Comparison of ENCODE assay signal across 10 cellular contexts in the genomic region with DNA sequence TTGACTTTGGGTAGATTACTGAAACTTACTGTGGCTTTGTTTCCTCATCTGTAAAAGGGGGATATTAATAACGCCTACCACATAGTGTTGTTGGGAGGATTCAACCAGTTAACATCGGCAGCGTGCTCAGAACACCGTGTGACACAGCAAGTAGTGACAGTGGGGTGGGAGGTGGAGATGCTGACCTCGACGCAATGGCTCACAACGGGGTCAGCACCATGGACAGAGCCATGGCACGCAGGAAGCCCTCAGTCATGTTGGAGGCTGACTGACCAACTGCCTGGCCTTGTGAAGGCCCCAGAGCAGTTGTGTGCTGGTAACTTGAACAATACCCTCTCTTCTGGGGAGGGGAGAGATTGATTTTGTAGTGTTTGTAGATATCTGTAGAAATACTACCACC.
DNase-seq lines count a peak whose midpoint lies in the region; ATAC-seq and TF ChIP-seq lines count a peak whose summit lies in the region.
"Had no signal": no experiment of that assay in that cellular context is flagged by ENCODE, and none has a peak within 500 bp of the region (broad histone marks: within the 10 kb centered on the region; RNA-seq: fewer than 3 reads in every experiment).

No MANE protein-coding gene starts in this region.

- H3K4me1 ChIP-seq in HEK293 (ENCODE audit: control insufficient read depth, insufficient read depth, low read length): no peaks in the 10 kb centered on the region

- TF ChIP-seq CTCF in HEK293 (tag by site-specific recombination; IDR thresholded peaks at IDR 0.05): no peak

- DNase-seq in CD1c-positive myeloid dendritic cell (ENCODE audit: extremely low spot score) (peak; percentile 8), iPS-NIHi11 (ENCODE audit: low spot score) (peak; percentile 85), SKM-1 treated with dmso at 0.1 percent for 144 hours (lab: John Stamatoyannopoulos, UW; ENCODE audit: unreplicated experiment) (no peak), SIG-M5 treated with dmso at 0.1 percent for 504 hours (lab: John Stamatoyannopoulos, UW; ENCODE audit: unreplicated experiment) (no peak)
- peak; percentile 26 to 34 for DNase-seq in activated CD4-positive, alpha-beta T cell treated with anti-CD3 and anti-CD28 coated beads, Interleukin-2, amount 50 U/mL, for 48 hours
- DNase-seq: NCI-H187 treated with DMSO at 0.1 percent for 48 hours had no signal

- CTCF ChIA-PET in HEK293 (lab: Yijun Ruan, JAX): interaction anchor here (1.5 kb wide), 1 partner anchor 112 kb away, joined by 4 read pairs; no protein-coding TSS in a partner anchor

- H3K27ac ChIP-seq in HEK293 (ENCODE audit: extremely low read depth, low read depth, low read length): no peak overlapping the region

- H3K36me3 ChIP-seq in HEK293 (ENCODE audit: control insufficient read depth in 2 of 2, insufficient read depth in 1 of 2, low read length in 2 of 2): no peaks in the 10 kb centered on the region

- H3K9me3 ChIP-seq in HEK293 (ENCODE audit: control insufficient read depth, insufficient read depth, low read depth, low read length): no peaks in the 10 kb centered on the region

- H3K4me3 ChIP-seq in HEK293 (ENCODE audit: low read depth, low read length): no peak overlapping the region

- ATAC-seq in GM18519 (IDR thresholded peaks at IDR 0.05; ENCODE audit: low FRiP score, unreplicated experiment): no peak
- ATAC-seq in HG03108 (IDR thresholded peaks at IDR 0.05; ENCODE audit: unreplicated experiment): no peak
- ATAC-seq: natural killer cell treated with Interleukin-12 subunit alpha and Interleukin-12 subunit beta and Interleukin-15 and Interleukin-18, amount 100 ng/mL, for 72 hours had no signal

- POLR2A ChIA-PET in HEK293 (lab: Yijun Ruan, JAX): no interaction called here

TF ChIP-seq in HEK293, 187 proteins besides CTCF, POLR2A, EP300 and RAD21:
- TF ChIP-seq, protein P1, sequence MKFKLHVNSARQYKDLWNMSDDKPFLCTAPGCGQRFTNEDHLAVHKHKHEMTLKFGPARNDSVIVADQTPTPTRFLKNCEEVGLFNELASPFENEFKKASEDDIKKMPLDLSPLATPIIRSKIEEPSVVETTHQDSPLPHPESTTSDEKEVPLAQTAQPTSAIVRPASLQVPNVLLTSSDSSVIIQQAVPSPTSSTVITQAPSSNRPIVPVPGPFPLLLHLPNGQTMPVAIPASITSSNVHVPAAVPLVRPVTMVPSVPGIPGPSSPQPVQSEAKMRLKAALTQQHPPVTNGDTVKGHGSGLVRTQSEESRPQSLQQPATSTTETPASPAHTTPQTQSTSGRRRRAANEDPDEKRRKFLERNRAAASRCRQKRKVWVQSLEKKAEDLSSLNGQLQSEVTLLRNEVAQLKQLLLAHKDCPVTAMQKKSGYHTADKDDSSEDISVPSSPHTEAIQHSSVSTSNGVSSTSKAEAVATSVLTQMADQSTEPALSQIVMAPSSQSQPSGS (tag by site-specific recombination; IDR thresholded peaks at IDR 0.05; ENCODE audit: low read depth): no peak
- TF ChIP-seq, protein P2, sequence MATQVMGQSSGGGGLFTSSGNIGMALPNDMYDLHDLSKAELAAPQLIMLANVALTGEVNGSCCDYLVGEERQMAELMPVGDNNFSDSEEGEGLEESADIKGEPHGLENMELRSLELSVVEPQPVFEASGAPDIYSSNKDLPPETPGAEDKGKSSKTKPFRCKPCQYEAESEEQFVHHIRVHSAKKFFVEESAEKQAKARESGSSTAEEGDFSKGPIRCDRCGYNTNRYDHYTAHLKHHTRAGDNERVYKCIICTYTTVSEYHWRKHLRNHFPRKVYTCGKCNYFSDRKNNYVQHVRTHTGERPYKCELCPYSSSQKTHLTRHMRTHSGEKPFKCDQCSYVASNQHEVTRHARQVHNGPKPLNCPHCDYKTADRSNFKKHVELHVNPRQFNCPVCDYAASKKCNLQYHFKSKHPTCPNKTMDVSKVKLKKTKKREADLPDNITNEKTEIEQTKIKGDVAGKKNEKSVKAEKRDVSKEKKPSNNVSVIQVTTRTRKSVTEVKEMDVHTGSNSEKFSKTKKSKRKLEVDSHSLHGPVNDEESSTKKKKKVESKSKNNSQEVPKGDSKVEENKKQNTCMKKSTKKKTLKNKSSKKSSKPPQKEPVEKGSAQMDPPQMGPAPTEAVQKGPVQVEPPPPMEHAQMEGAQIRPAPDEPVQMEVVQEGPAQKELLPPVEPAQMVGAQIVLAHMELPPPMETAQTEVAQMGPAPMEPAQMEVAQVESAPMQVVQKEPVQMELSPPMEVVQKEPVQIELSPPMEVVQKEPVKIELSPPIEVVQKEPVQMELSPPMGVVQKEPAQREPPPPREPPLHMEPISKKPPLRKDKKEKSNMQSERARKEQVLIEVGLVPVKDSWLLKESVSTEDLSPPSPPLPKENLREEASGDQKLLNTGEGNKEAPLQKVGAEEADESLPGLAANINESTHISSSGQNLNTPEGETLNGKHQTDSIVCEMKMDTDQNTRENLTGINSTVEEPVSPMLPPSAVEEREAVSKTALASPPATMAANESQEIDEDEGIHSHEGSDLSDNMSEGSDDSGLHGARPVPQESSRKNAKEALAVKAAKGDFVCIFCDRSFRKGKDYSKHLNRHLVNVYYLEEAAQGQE (tag by site-specific recombination; IDR thresholded peaks at IDR 0.05): peak; percentile 96

Comparison
In these comparisons a context has a peak if more than half of its experiments do, and no peak if none do; other contexts are left out.
1. DNase-seq: peak in CD1c-positive myeloid dendritic cell (single experiment), activated CD4-positive, alpha-beta T cell treated with anti-CD3 and anti-CD28 coated beads, Interleukin-2, amount 50 U/mL, for 48 hours (2 of 2) and iPS-NIHi11 (single experiment); none in SKM-1 treated with dmso at 0.1 percent for 144 hours (single experiment) and SIG-M5 treated with dmso at 0.1 percent for 504 hours (single experiment).